In the genomic region with DNA sequence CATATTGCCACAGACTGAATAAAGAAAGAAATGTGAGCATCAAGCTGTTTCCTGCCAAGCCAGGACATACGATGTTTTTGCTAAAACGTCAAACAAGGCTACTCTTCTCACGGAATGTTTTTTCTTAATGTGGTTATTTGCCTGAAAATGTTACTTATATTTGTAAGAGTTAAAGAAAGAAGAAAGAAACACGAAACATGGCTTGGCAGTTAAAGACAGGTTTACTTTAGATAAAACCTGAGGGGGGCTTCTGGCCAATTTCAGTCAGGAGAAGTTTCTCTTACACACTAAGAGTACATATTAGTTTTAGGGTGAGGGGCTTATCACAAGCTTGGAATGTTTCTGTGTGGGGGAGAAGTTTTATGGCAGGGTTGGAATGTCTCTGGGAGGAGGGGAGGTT, we compare ENCODE assay signal across 28 cellular contexts. TPM values are rescaled to one million over a fixed set of nuclear protein-coding genes. Genes with fewer than 3 reads are reported as not detected.
DNase-seq lines count a peak whose midpoint lies in the region; ATAC-seq and TF ChIP-seq lines count a peak whose summit lies in the region.
"Had no signal": no experiment of that assay in that cellular context is flagged by ENCODE, and none has a peak within 500 bp of the region (broad histone marks: within the 10 kb centered on the region; RNA-seq: fewer than 3 reads in every experiment).

No MANE protein-coding gene starts in this region.

- peaks cover 25% of the 10 kb centered on the region for H3K36me3 Mint-ChIP-seq in GM23338 (ENCODE audit: low read depth)
- H3K36me3 Mint-ChIP-seq: CD14-positive monocyte had no signal

- H3K9me2 ChIP-seq in GM23338 (ENCODE audit: insufficient read depth): no peaks in the 10 kb centered on the region

- ATAC-seq in GM23338 (no peak), HG03520 (IDR thresholded peaks at IDR 0.05; ENCODE audit: unreplicated experiment) (no peak)
- ATAC-seq: GM12878 had no signal

- DNase-seq in GM23338 (ENCODE audit: low spot score) (peak; percentile 16), OCI-M1 (lab: John Stamatoyannopoulos, UW) (peak; percentile 4), T-helper 2 cell (no peak), HK-2 (ENCODE audit: unreplicated experiment) (no peak)
- DNase-seq: 8988T; ACHN; BE2C; C1 segment of cervical spinal cord; CD4-positive, alpha-beta memory T cell; CD4-positive, CD25-positive, alpha-beta regulatory T cell; CD8-positive, alpha-beta memory T cell; COR-L47; DMS 273 treated with DMSO at 0.1 percent for 48 hours; DMS153; DMS53; DMS79; DND-41; EL; GDM1 had no signal

- CTCF ChIA-PET in HEK293 (lab: Yijun Ruan, JAX): no interaction called here

- H3K36me3 ChIP-seq in GM23338 (ENCODE audit: insufficient read depth): peaks cover 11% of the 10 kb centered on the region; the same call in 1 of the 2 replicates
- no peaks in the 10 kb centered on the region for H3K36me3 ChIP-seq in HEK293 (ENCODE audit: control insufficient read depth in 2 of 2, insufficient read depth in 1 of 2, low read length in 2 of 2)
- H3K36me3 ChIP-seq: BE2C, BLaER1 had no signal

- peaks cover 91% of the 10 kb centered on the region for H3K9me3 Mint-ChIP-seq in GM23338

- TF ChIP-seq CTCF in GM23338 (conservative IDR thresholded peaks at IDR 0.05; ENCODE audit: low read depth in 2 of 2) (no peak), HEK293 (tag by site-specific recombination; IDR thresholded peaks at IDR 0.05) (no peak)

- H3K27me3 Mint-ChIP-seq in GM23338 (ENCODE audit: insufficient read depth, low read depth, poor library complexity): no peaks in the 10 kb centered on the region

- no peak overlapping the region for H3K4me3 Mint-ChIP-seq in GM23338
- H3K4me3 Mint-ChIP-seq: CD14-positive monocyte; CD4-positive, alpha-beta memory T cell; CD4-positive, CD25-positive, alpha-beta regulatory T cell; CD8-positive, alpha-beta memory T cell had no signal

- no peak overlapping the region for H2AFZ ChIP-seq in GM23338

- no peaks in the 10 kb centered on the region for H3K9me3 ChIP-seq in HEK293 (ENCODE audit: control insufficient read depth, insufficient read depth, low read depth, low read length)
- H3K9me3 ChIP-seq: BE2C had no signal

- POLR2A ChIA-PET in HEK293 (lab: Yijun Ruan, JAX): no interaction called here

- H3K4me1 ChIP-seq in GM23338 (ENCODE audit: insufficient read depth): no peaks in the 10 kb centered on the region
- H3K4me1 ChIP-seq in HEK293 (ENCODE audit: control insufficient read depth, insufficient read depth, low read length): no peaks in the 10 kb centered on the region
- H3K4me1 ChIP-seq: BE2C, BLaER1 had no signal

- no peak overlapping the region for H3K27ac Mint-ChIP-seq in GM23338
- H3K27ac Mint-ChIP-seq: CD14-positive monocyte; CD4-positive, alpha-beta memory T cell; CD4-positive, CD25-positive, alpha-beta regulatory T cell; CD8-positive, alpha-beta memory T cell had no signal

- no peaks in the 10 kb centered on the region for H3K4me1 Mint-ChIP-seq in GM23338
- H3K4me1 Mint-ChIP-seq: CD14-positive monocyte; CD4-positive, CD25-positive, alpha-beta regulatory T cell; CD8-positive, alpha-beta memory T cell had no signal

- no peak overlapping the region for H3K4me2 ChIP-seq in GM23338
- H3K4me2 ChIP-seq: BLaER1 had no signal

- H3K27me3 ChIP-seq in GM23338 (ENCODE audit: insufficient read depth): no peaks in the 10 kb centered on the region
- H3K27me3 ChIP-seq: BE2C, BLaER1 had no signal

- H4K20me1 ChIP-seq in GM23338 (replicated peaks; ENCODE audit: insufficient read depth): no peaks in the 10 kb centered on the region
- H4K20me1 ChIP-seq: BLaER1 had no signal

- no peaks in the 10 kb centered on the region for H3F3A ChIP-seq in GM23338 (replicated peaks; ENCODE audit: low read depth)

- no peaks in the 10 kb centered on the region for H3K79me2 ChIP-seq in GM23338 (replicated peaks; ENCODE audit: insufficient read depth)

- H3K27ac ChIP-seq in GM23338 (ENCODE audit: low read depth) (no peak overlapping the region), HEK293 (ENCODE audit: extremely low read depth, low read depth, low read length) (no peak overlapping the region)
- H3K27ac ChIP-seq: BLaER1 had no signal

- H3K4me3 ChIP-seq in GM23338: no peak overlapping the region
- H3K4me3 ChIP-seq in HEK293 (ENCODE audit: low read depth, low read length): no peak overlapping the region
- H3K4me3 ChIP-seq: BLaER1, GM12878 had no signal

TF ChIP-seq in GM23338, 12 proteins besides CTCF, POLR2A, EP300 and RAD21 (continues in another document):
- TF ChIP-seq JUNB (IDR thresholded peaks at IDR 0.05; ENCODE audit: unreplicated experiment) (no peak), STAT1 (IDR thresholded peaks at IDR 0.05; ENCODE audit: unreplicated experiment) (no peak), POLR2AphosphoS5 (IDR thresholded peaks at IDR 0.05; ENCODE audit: low read depth) (no peak), NANOG (IDR thresholded peaks at IDR 0.05; ENCODE audit: borderline replicate concordance) (no peak), EZH2phosphoT487 (IDR thresholded peaks at IDR 0.05; ENCODE audit: unreplicated experiment) (no peak), CREB1 (CRISPR knock-in tag; IDR thresholded peaks at IDR 0.05; ENCODE audit: low read depth) (no peak)

TF ChIP-seq in HEK293, 187 proteins besides CTCF, POLR2A, EP300 and RAD21:
- TF ChIP-seq SETDB1 (IDR thresholded peaks at IDR 0.05; ENCODE audit: insufficient read length, low read length) (peak; percentile 46), ZSCAN30 (tag by site-specific recombination; IDR thresholded peaks at IDR 0.05) (no peak)
TF ChIP-seq in HEK293: peak in this region for 1.

RNA-seq across cellular contexts. Expression of a gene that starts 4.4 kb away (rescaled TPM):
- total RNA-seq in GM23338 (2014; rRNA removed; shearing (Covaris generic)): not detected in 2 replicates
- not detected in 2 replicates for polyA plus RNA-seq in GM23338 (2016; fragmentation: Nextera tagmentation; extraction: Ambion mirVana)
- total RNA-seq: A673; CD4-positive, alpha-beta memory T cell; CD4-positive, CD25-positive, alpha-beta regulatory T cell; CD8-positive, alpha-beta memory T cell; Daoy; G401; GM12878 had no signal
- polyA plus RNA-seq: AG04450; CD14-positive monocyte; CD4-positive, alpha-beta memory T cell; CD4-positive, CD25-positive, alpha-beta regulatory T cell; CD8-positive, alpha-beta memory T cell; GM12878 had no signal

RNA-seq across cellular contexts. Expression of a gene that starts 10.1 kb away (rescaled TPM):
- total RNA-seq in GM23338 (2014; rRNA removed; shearing (Covaris generic)): not detected in 2 replicates
- polyA plus RNA-seq in GM23338 (2016; fragmentation: Nextera tagmentation; extraction: Ambion mirVana): not detected in 2 replicates
- total RNA-seq: CD4-positive, alpha-beta memory T cell; CD4-positive, CD25-positive, alpha-beta regulatory T cell; CD8-positive, alpha-beta memory T cell; GM12878 had no signal
- polyA plus RNA-seq: CD14-positive monocyte; CD4-positive, alpha-beta memory T cell; CD4-positive, CD25-positive, alpha-beta regulatory T cell; CD8-positive, alpha-beta memory T cell; GM12878 had no signal

RNA-seq across cellular contexts. Expression of a gene that starts 46.5 kb away (rescaled TPM):
- not detected in 2 replicates for total RNA-seq in GM23338 (2014; rRNA removed; shearing (Covaris generic))
- not detected in 2 replicates for polyA plus RNA-seq in GM23338 (2016; fragmentation: Nextera tagmentation; extraction: Ambion mirVana)
- total RNA-seq: A673; CD4-positive, alpha-beta memory T cell; CD4-positive, CD25-positive, alpha-beta regulatory T cell; CD8-positive, alpha-beta memory T cell; Daoy had no signal
- polyA plus RNA-seq: AG04450; CD14-positive monocyte; CD4-positive, alpha-beta memory T cell; CD4-positive, CD25-positive, alpha-beta regulatory T cell; CD8-positive, alpha-beta memory T cell had no signal

Comparison
In these comparisons a context has a peak if more than half of its experiments do, and no peak if none do; other contexts are left out.
1. DNase-seq: peak in GM23338 (single experiment) and OCI-M1 (single experiment); none in T-helper 2 cell (0 of 5) and HK-2 (single experiment).